In genomic region chr18:22168360-22168921, GRCh38 we compare ENCODE assay signal across 8 cellular contexts. TPM values are rescaled to one million over a fixed set of nuclear protein-coding genes. Genes with fewer than 3 reads are reported as not detected.
A peak's percentile ranks its signal among the peaks of the same experiment; 100 is the strongest.
DNase-seq lines count a peak whose midpoint lies in the region; ATAC-seq and TF ChIP-seq lines count a peak whose summit lies in the region.

No MANE protein-coding gene starts in this region.

- no peak for TF ChIP-seq CTCF in KMS-11 (conservative IDR thresholded peaks at IDR 0.05; ENCODE audit: low read depth, low read length)

- ATAC-seq in HG02678 (IDR thresholded peaks at IDR 0.05; ENCODE audit: unreplicated experiment) = no peak

- H3K4me2 ChIP-seq in KMS-11 = peak overlapping the region; percentile 91

- H4K20me1 ChIP-seq in KMS-11 (ENCODE audit: insufficient read depth) = no peaks in the 10 kb centered on the region

- H3K9ac ChIP-seq in KMS-11 = no peak overlapping the region

- H3K27me3 ChIP-seq in KMS-11 (ENCODE audit: insufficient read depth, low read depth) = peaks cover 8% of the 10 kb centered on the region; the same call in 1 of the 2 replicates

- peak; percentile 47 for DNase-seq in AG08396 (ENCODE audit: low spot score)
- peak; percentile 35 for DNase-seq in amniotic epithelial cell (ENCODE audit: low read depth)
- peak; percentile 68 for DNase-seq in left kidney (ENCODE audit: low read depth, low spot score)
- DNase-seq in GM19238 (ENCODE audit: insufficient read length, low spot score) = no peak
- DNase-seq in GDM1 (lab: John Stamatoyannopoulos, UW) = no peak

- H3K36me3 ChIP-seq in KMS-11 (ENCODE audit: insufficient read depth) (no peaks in the 10 kb centered on the region), urinary bladder (ENCODE audit: insufficient read depth) (no peaks in the 10 kb centered on the region)

- H2AFZ ChIP-seq in KMS-11 (ENCODE audit: low read depth) = peak overlapping the region; percentile 100

- WGBS in urinary bladder = 1% methylated on average over 36 of the region's 36 CpGs

- H3K4me1 ChIP-seq in KMS-11 (ENCODE audit: low read depth, poor library complexity, severe bottlenecking) (peaks cover 5% of the 10 kb centered on the region), urinary bladder (ENCODE audit: insufficient read depth) (no peaks in the 10 kb centered on the region)

- H3K4me3 ChIP-seq in KMS-11 (IDR thresholded peaks at IDR 0.05; ENCODE audit: insufficient read depth, low read depth, low read length) = no peak overlapping the region
- peak overlapping the region; percentile 79 for H3K4me3 ChIP-seq in urinary bladder (ENCODE audit: low read depth, low read length)

- no peaks in the 10 kb centered on the region for H3K79me2 ChIP-seq in KMS-11 (ENCODE audit: insufficient read depth, low read depth)

- H3K27ac ChIP-seq in KMS-11 (no peak overlapping the region), urinary bladder (ENCODE audit: low read depth) (no peak overlapping the region)

RNA-seq across cellular contexts. Expression of gene GATA6, which starts 0.9 kb away (rescaled TPM):
- total RNA-seq in urinary bladder = 42.0 TPM
- polyA plus RNA-seq in urinary bladder = 40.1 TPM

Comparison
In these comparisons a context has a peak if more than half of its experiments do, and no peak if none do; other contexts are left out.
1. DNase-seq: peak in AG08396 (single experiment), amniotic epithelial cell (single experiment) and left kidney (single experiment); none in GM19238 (single experiment) and GDM1 (single experiment).